In the genomic region with DNA sequence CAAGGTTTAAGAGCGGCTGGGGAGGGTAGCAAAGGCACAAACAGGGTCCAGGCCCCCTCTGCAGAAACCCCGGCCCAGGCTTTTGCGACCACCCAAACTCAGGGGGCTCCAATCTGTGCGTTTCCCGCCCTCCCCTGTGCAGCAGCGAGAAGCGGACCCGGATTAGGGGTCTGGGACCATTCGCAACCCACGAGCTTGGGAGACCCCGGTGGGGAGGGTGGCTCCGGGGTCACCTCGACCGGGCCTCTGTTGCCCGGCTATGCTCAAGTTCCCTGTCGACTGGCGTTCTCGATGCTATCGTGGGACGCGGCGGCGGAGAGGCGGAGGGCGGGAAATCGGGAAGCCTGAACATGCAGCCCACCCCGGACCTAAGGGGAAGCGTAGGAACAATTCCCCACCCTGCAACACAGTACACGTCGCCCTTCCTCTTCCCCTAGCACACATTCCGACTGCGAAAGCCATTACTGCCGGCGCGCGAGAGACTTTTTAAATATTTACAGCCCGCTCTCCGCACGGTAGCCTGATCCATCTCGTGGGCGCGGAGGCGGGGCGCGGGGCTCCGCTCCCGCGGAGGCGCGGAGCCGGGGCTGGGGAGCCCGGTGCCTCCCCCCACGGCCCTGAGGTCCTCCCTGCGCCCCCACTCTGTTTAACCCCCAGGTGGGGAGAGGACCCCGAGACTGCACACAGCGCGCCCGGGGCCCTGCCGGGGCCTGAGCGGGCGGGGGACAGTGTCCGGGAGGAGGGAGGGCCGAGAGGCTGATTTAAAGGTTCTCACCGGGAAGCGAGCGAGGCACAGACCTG, we compare ENCODE assay signal across 2 cellular contexts.
TF ChIP-seq lines count a peak whose summit lies in the region.

No MANE protein-coding gene starts in this region.

TF ChIP-seq in GM12878, 131 proteins besides CTCF, POLR2A, EP300 and RAD21:
- no peak for TF ChIP-seq TAF1 (IDR thresholded peaks at IDR 0.05; ENCODE audit: borderline replicate concordance, low read depth, low read length)
- no peak for TF ChIP-seq RELA (IDR thresholded peaks at IDR 0.05; ENCODE audit: borderline replicate concordance, partially characterized antibody)
- no peak for TF ChIP-seq KLF5 (IDR thresholded peaks at IDR 0.05; ENCODE audit: partially characterized antibody)
- no peak for TF ChIP-seq JUNB (IDR thresholded peaks at IDR 0.05)
TF ChIP-seq in GM12878: peak in this region for 0.

TF ChIP-seq in liver, 16 proteins besides CTCF, POLR2A, EP300 and RAD21 (continued from another document):
- TF ChIP-seq, protein P1, sequence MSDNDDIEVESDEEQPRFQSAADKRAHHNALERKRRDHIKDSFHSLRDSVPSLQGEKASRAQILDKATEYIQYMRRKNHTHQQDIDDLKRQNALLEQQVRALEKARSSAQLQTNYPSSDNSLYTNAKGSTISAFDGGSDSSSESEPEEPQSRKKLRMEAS (IDR thresholded peaks at IDR 0.05), result no peak
- TF ChIP-seq JUND (IDR thresholded peaks at IDR 0.05), result no peak
- TF ChIP-seq FOXA2 (IDR thresholded peaks at IDR 0.05), result no peak
- TF ChIP-seq GABPA (IDR thresholded peaks at IDR 0.05 in 1 of 2, conservative IDR thresholded peaks at IDR 0.05 in 1 of 2), result no peak
- TF ChIP-seq SP1 (IDR thresholded peaks at IDR 0.05), result no peak
TF ChIP-seq in liver: peak in this region for 0.
